1 cellular context compared by ENCODE assay signal in the genomic region with DNA sequence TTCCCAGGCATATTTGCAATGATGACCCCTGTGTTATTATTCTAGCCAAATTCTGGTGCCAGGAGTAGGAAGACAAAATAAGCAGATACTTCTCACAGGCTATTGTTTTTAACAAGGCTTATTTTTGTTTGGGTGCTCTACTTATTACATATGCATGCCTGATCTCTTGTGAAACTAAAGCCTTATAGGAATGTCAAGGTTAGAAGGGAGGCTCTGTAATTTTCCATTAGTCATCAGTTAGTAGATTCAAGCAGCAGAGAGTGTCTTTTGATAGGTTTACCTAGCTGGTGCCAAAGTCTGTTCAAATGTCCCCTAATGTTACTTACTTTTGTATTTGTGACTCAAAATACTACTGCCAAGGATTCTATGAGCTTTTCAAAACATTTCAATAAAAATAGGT.
TF ChIP-seq lines count a peak whose summit lies in the region.

No MANE protein-coding gene starts in this region.

TF ChIP-seq in HepG2, 621 proteins besides CTCF, POLR2A, EP300 and RAD21 (continued from another document):
- TF ChIP-seq AHDC1 (CRISPR knock-in tag; IDR thresholded peaks at IDR 0.05; ENCODE audit: borderline replicate concordance) (peak; percentile 75; the same call in 1 of the 2 replicates), NFE2L2 (IDR thresholded peaks at IDR 0.05; ENCODE audit: low read length) (no peak), PHF21A (CRISPR knock-in tag; IDR thresholded peaks at IDR 0.05) (no peak), ZBTB14 (CRISPR knock-in tag; IDR thresholded peaks at IDR 0.05) (no peak), CEBPG (CRISPR knock-in tag; IDR thresholded peaks at IDR 0.05) (peak; percentile 48; the same call in 1 of the 2 replicates), NFIC (IDR thresholded peaks at IDR 0.05; ENCODE audit: low read length) (peak; percentile 85; the same call in 1 of the 2 replicates), ZNF552 (CRISPR knock-in tag; IDR thresholded peaks at IDR 0.05; ENCODE audit: borderline replicate concordance) (no peak), FOXP1 (IDR thresholded peaks at IDR 0.05) (no peak), FOXP1 (CRISPR knock-in tag; IDR thresholded peaks at IDR 0.05) (peak; percentile 51), MAFF (IDR thresholded peaks at IDR 0.05; ENCODE audit: low read depth, low read length) (peak; percentile 95), SOX6 (IDR thresholded peaks at IDR 0.05) (no peak), SOX6 (CRISPR knock-in tag; IDR thresholded peaks at IDR 0.05) (peak; percentile 69; the same call in 1 of the 2 replicates), HNF4A (CRISPR knock-in tag; IDR thresholded peaks at IDR 0.05) (0 out of 2 replicates have a peak, but pooled peaks have one; percentile 14), GATAD2A (CRISPR knock-in tag; IDR thresholded peaks at IDR 0.05) (peak; percentile 76), HDAC6 (IDR thresholded peaks at IDR 0.05; ENCODE audit: low read depth, low read length) (no peak), ZNF614 (CRISPR knock-in tag; IDR thresholded peaks at IDR 0.05; ENCODE audit: borderline replicate concordance) (peak; percentile 35; the same call in 1 of the 2 replicates), TEAD3 (CRISPR knock-in tag; optimal IDR thresholded peaks at IDR 0.05; ENCODE audit: borderline replicate concordance) (peak; percentile 80), MED1 (CRISPR knock-in tag; IDR thresholded peaks at IDR 0.05) (0 out of 2 replicates have a peak, but pooled peaks have one; percentile 27), HOMEZ (CRISPR knock-in tag; IDR thresholded peaks at IDR 0.05; ENCODE audit: low read depth) (peak; percentile 69; the same call in 1 of the 2 replicates), HES4 (CRISPR knock-in tag; IDR thresholded peaks at IDR 0.05; ENCODE audit: borderline replicate concordance) (no peak)
- TF ChIP-seq, protein P1, sequence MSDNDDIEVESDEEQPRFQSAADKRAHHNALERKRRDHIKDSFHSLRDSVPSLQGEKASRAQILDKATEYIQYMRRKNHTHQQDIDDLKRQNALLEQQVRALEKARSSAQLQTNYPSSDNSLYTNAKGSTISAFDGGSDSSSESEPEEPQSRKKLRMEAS (IDR thresholded peaks at IDR 0.05) = no peak
- TF ChIP-seq, protein P2, sequence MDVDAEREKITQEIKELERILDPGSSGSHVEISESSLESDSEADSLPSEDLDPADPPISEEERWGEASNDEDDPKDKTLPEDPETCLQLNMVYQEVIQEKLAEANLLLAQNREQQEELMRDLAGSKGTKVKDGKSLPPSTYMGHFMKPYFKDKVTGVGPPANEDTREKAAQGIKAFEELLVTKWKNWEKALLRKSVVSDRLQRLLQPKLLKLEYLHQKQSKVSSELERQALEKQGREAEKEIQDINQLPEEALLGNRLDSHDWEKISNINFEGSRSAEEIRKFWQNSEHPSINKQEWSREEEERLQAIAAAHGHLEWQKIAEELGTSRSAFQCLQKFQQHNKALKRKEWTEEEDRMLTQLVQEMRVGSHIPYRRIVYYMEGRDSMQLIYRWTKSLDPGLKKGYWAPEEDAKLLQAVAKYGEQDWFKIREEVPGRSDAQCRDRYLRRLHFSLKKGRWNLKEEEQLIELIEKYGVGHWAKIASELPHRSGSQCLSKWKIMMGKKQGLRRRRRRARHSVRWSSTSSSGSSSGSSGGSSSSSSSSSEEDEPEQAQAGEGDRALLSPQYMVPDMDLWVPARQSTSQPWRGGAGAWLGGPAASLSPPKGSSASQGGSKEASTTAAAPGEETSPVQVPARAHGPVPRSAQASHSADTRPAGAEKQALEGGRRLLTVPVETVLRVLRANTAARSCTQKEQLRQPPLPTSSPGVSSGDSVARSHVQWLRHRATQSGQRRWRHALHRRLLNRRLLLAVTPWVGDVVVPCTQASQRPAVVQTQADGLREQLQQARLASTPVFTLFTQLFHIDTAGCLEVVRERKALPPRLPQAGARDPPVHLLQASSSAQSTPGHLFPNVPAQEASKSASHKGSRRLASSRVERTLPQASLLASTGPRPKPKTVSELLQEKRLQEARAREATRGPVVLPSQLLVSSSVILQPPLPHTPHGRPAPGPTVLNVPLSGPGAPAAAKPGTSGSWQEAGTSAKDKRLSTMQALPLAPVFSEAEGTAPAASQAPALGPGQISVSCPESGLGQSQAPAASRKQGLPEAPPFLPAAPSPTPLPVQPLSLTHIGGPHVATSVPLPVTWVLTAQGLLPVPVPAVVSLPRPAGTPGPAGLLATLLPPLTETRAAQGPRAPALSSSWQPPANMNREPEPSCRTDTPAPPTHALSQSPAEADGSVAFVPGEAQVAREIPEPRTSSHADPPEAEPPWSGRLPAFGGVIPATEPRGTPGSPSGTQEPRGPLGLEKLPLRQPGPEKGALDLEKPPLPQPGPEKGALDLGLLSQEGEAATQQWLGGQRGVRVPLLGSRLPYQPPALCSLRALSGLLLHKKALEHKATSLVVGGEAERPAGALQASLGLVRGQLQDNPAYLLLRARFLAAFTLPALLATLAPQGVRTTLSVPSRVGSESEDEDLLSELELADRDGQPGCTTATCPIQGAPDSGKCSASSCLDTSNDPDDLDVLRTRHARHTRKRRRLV (CRISPR knock-in tag; IDR thresholded peaks at IDR 0.05) = no peak
